ENCODE assay signal across 8 cellular contexts in genomic region chr1:39395357-39395831, GRCh38.
DNase-seq lines count a peak whose midpoint lies in the region; ATAC-seq and TF ChIP-seq lines count a peak whose summit lies in the region.

No MANE protein-coding gene starts in this region.

- no peak for ATAC-seq in activated naive CD8-positive, alpha-beta T cell treated with anti-CD3 and anti-CD28 coated beads, Interleukin-2, amount 50 U/mL, for 24 hours
- ATAC-seq in HG03175 (IDR thresholded peaks at IDR 0.05; ENCODE audit: unreplicated experiment) (no peak), HG03139 (IDR thresholded peaks at IDR 0.05; ENCODE audit: unreplicated experiment) (no peak)

- no peaks in the 10 kb centered on the region for H3K9me3 Mint-ChIP-seq in activated naive CD8-positive, alpha-beta T cell (ENCODE audit: low read depth)
- no peaks in the 10 kb centered on the region for H3K9me3 Mint-ChIP-seq in activated naive CD8-positive, alpha-beta T cell treated with anti-CD3 and anti-CD28 coated beads, Interleukin-2, amount 50 U/mL, for 24 hours
- H3K9me3 Mint-ChIP-seq in type B pancreatic cell = no peaks in the 10 kb centered on the region

- H3K27ac ChIP-seq in adrenal gland = peak overlapping the region in 4 of 5 donors; percentile 3 to 72 (median 66)

- no peak for DNase-seq in activated naive CD8-positive, alpha-beta T cell treated with anti-CD3 and anti-CD28 coated beads, Interleukin-2, amount 50 U/mL, for 24 hours
- DNase-seq in adrenal gland (no peak), kidney epithelial cell (ENCODE audit: low read depth) (peak; percentile 95), type B pancreatic cell (ENCODE audit: extremely low spot score, unreplicated experiment) (no peak), retina (no peak)

- no peaks in the 10 kb centered on the region for H3K9me3 ChIP-seq in adrenal gland (replicated peaks in 1 of 3)

- H3K36me3 ChIP-seq in adrenal gland (replicated peaks in 1 of 2) (no peaks in the 10 kb centered on the region), kidney epithelial cell (ENCODE audit: control insufficient read depth, insufficient read depth, low read length) (no peaks in the 10 kb centered on the region)

- no peak overlapping the region for H3K4me3 Mint-ChIP-seq in activated naive CD8-positive, alpha-beta T cell
- no peak overlapping the region for H3K4me3 Mint-ChIP-seq in activated naive CD8-positive, alpha-beta T cell treated with anti-CD3 and anti-CD28 coated beads, Interleukin-2, amount 50 U/mL, for 24 hours
- H3K4me3 Mint-ChIP-seq in type B pancreatic cell = peak overlapping the region; percentile 56

- H3K36me3 Mint-ChIP-seq in activated naive CD8-positive, alpha-beta T cell = peaks cover 4% of the 10 kb centered on the region
- H3K36me3 Mint-ChIP-seq in activated naive CD8-positive, alpha-beta T cell treated with anti-CD3 and anti-CD28 coated beads, Interleukin-2, amount 50 U/mL, for 24 hours (ENCODE audit: low read depth) = peaks cover 14% of the 10 kb centered on the region
- no peaks in the 10 kb centered on the region for H3K36me3 Mint-ChIP-seq in type B pancreatic cell

- H3K27me3 Mint-ChIP-seq in activated naive CD8-positive, alpha-beta T cell = no peaks in the 10 kb centered on the region
- H3K27me3 Mint-ChIP-seq in activated naive CD8-positive, alpha-beta T cell treated with anti-CD3 and anti-CD28 coated beads, Interleukin-2, amount 50 U/mL, for 24 hours = no peaks in the 10 kb centered on the region
- H3K27me3 Mint-ChIP-seq in type B pancreatic cell = no peaks in the 10 kb centered on the region

- WGBS in adrenal gland, 4 donors = 21 to 53% (median 35%) methylated on average over 1 of the region's 1 CpG

- peaks cover 51 to 85% of the 10 kb centered on the region in 2 donors for H3K4me1 ChIP-seq in adrenal gland (replicated peaks in 1 of 2)

- H3K27me3 ChIP-seq in adrenal gland (no peaks in the 10 kb centered on the region), kidney epithelial cell (ENCODE audit: control insufficient read depth, insufficient read depth, low read length) (no peaks in the 10 kb centered on the region)

- intact Hi-C loops in adrenal gland (cut with DNase I) = no loop called here

- H3K4me3 ChIP-seq in adrenal gland (no peak overlapping the region), kidney epithelial cell (ENCODE audit: low read depth, low read length) (no peak overlapping the region)

- H3K4me1 Mint-ChIP-seq in activated naive CD8-positive, alpha-beta T cell (ENCODE audit: low read depth) = peaks cover 75% of the 10 kb centered on the region
- H3K4me1 Mint-ChIP-seq in activated naive CD8-positive, alpha-beta T cell treated with anti-CD3 and anti-CD28 coated beads, Interleukin-2, amount 50 U/mL, for 24 hours = peaks cover 80% of the 10 kb centered on the region
- H3K4me1 Mint-ChIP-seq in type B pancreatic cell (ENCODE audit: unreplicated experiment) = peaks cover 75% of the 10 kb centered on the region

- peak overlapping the region; percentile 6 for H3K27ac Mint-ChIP-seq in activated naive CD8-positive, alpha-beta T cell
- H3K27ac Mint-ChIP-seq in activated naive CD8-positive, alpha-beta T cell treated with anti-CD3 and anti-CD28 coated beads, Interleukin-2, amount 50 U/mL, for 24 hours = no peak overlapping the region
- peak overlapping the region; percentile 93 for H3K27ac Mint-ChIP-seq in type B pancreatic cell

- TF ChIP-seq CTCF in adrenal gland (IDR thresholded peaks at IDR 0.05) (no peak), kidney epithelial cell (IDR thresholded peaks at IDR 0.05; ENCODE audit: insufficient read depth, low read length, poor library complexity, severe bottlenecking) (no peak), type B pancreatic cell (conservative IDR thresholded peaks at IDR 0.05) (no peak)

- TF ChIP-seq POLR2A in adrenal gland (IDR thresholded peaks at IDR 0.05) = no peak
